In the genomic region with DNA sequence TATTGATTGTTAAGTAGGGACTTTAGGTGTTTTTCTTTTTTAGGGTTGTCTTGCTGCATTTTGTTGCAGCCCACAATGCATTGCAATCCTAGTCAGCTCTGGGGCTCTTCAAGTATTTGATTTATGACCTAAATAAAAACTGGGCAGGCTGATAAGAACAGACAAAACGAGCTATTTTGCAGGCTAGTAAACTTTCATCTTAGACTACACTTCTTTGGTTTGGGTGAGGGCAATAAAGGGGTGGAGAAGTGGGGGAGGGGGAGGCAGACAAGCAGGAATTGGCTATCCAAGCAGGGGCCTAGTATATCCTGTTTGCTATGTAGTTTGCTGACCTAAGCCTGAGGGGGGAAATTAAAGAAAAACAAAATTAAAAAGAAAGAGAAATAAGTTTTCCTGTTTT, we compare ENCODE assay signal across 1 cellular context.
TF ChIP-seq lines count a peak whose summit lies in the region.

No MANE protein-coding gene starts in this region.

TF ChIP-seq in HCT116, 20 proteins besides CTCF, POLR2A, EP300 and RAD21:
- TF ChIP-seq EGR1 (IDR thresholded peaks at IDR 0.05; ENCODE audit: low read depth), result no peak
- TF ChIP-seq FOSL1 (IDR thresholded peaks at IDR 0.05; ENCODE audit: low read depth), result no peak
- TF ChIP-seq EZH2 (IDR thresholded peaks at IDR 0.05), result no peak
- TF ChIP-seq CBX3 (IDR thresholded peaks at IDR 0.05; ENCODE audit: low read depth), result no peak
- no peak for TF ChIP-seq TCF7L2 (IDR thresholded peaks at IDR 0.05; ENCODE audit: borderline replicate concordance, extremely low read depth, insufficient read depth, insufficient read length)
- TF ChIP-seq SP1 (IDR thresholded peaks at IDR 0.05; ENCODE audit: low read depth), result no peak
- TF ChIP-seq, protein P1, sequence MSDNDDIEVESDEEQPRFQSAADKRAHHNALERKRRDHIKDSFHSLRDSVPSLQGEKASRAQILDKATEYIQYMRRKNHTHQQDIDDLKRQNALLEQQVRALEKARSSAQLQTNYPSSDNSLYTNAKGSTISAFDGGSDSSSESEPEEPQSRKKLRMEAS (IDR thresholded peaks at IDR 0.05), result no peak
- TF ChIP-seq ZNF274 (IDR thresholded peaks at IDR 0.05; ENCODE audit: low read depth, low read length), result no peak
- TF ChIP-seq POLR2AphosphoS5 (IDR thresholded peaks at IDR 0.05; ENCODE audit: low read depth, low read length), result no peak
- TF ChIP-seq EZH2phosphoT487 (IDR thresholded peaks at IDR 0.05; ENCODE audit: borderline replicate concordance), result no peak
- TF ChIP-seq, protein P2, sequence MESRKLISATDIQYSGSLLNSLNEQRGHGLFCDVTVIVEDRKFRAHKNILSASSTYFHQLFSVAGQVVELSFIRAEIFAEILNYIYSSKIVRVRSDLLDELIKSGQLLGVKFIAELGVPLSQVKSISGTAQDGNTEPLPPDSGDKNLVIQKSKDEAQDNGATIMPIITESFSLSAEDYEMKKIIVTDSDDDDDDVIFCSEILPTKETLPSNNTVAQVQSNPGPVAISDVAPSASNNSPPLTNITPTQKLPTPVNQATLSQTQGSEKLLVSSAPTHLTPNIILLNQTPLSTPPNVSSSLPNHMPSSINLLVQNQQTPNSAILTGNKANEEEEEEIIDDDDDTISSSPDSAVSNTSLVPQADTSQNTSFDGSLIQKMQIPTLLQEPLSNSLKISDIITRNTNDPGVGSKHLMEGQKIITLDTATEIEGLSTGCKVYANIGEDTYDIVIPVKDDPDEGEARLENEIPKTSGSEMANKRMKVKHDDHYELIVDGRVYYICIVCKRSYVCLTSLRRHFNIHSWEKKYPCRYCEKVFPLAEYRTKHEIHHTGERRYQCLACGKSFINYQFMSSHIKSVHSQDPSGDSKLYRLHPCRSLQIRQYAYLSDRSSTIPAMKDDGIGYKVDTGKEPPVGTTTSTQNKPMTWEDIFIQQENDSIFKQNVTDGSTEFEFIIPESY (IDR thresholded peaks at IDR 0.05; ENCODE audit: extremely low read depth, insufficient replicate concordance, low read length), result no peak
- TF ChIP-seq, protein P3, sequence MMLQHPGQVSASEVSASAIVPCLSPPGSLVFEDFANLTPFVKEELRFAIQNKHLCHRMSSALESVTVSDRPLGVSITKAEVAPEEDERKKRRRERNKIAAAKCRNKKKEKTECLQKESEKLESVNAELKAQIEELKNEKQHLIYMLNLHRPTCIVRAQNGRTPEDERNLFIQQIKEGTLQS (IDR thresholded peaks at IDR 0.05), result no peak
- no peak for TF ChIP-seq JUND (IDR thresholded peaks at IDR 0.05)
